Comparison of ENCODE assay signal across 9 cellular contexts in the genomic region with DNA sequence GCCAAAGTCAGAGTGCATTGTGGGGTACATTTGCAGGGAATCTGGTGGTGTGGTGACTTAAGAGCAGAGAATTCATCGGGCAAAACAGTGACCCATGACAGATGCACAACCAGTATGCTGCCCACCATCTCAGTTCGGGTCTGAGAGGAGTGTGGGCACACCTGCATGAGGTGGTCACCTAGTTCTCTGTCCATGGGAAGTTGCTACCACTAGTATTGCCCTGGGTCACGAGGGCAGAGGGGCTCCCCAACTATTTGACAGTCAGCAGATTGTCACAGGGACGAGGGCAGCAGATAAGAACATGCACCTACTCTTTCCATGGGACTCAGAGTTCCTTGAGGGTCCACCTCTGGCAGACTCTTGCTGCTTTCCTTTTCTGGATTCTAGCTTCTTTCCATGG.
"Had no signal": no experiment of that assay in that cellular context is flagged by ENCODE, and none has a peak within 500 bp of the region (broad histone marks: within the 10 kb centered on the region; RNA-seq: fewer than 3 reads in every experiment).

No MANE protein-coding gene starts in this region.

- H3K4me2 ChIP-seq: KMS-11 had no signal

- DNase-seq: IMR-90, KBM-7, KG1 had no signal

- H3K4me3 Mint-ChIP-seq: IgD-negative memory B cell had no signal

- H3K4me3 ChIP-seq: K562 had no signal

- H3K27ac ChIP-seq: HL-60, KMS-11 had no signal

- H3K9me3 Mint-ChIP-seq: IgD-negative memory B cell had no signal

- H3K36me3 Mint-ChIP-seq: IgD-negative memory B cell had no signal

- H3K9ac ChIP-seq: KMS-11 had no signal

- FAIRE-seq: HepG2, HTR-8/SVneo, K562 had no signal

- ATAC-seq: HepG2, K562 had no signal
